1 cellular context compared by ENCODE assay signal in the genomic region with DNA sequence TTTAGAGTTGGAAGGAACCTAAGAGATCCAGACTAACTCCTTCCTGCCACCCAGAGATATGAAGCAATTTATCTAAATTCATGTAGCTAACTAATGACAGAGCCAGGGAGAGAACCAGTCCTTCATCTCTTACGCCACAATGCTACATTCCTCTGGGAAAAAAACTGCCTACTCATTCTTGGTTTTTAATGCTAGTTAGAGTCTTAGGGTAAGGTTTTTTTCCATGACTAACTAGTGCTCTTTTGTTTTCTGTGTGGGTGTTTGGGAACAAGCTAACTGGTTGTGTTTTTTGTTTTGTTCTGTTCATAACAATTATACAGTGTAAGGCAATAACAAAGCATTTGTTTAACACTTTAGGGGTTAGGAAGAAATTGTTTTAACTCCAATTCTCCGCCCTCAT.
A peak's percentile ranks its signal among the peaks of the same experiment; 100 is the strongest.
TF ChIP-seq lines count a peak whose summit lies in the region.

No MANE protein-coding gene starts in this region.

TF ChIP-seq in HepG2, 621 proteins besides CTCF, POLR2A, EP300 and RAD21 (continued from another document):
- TF ChIP-seq, protein P1, sequence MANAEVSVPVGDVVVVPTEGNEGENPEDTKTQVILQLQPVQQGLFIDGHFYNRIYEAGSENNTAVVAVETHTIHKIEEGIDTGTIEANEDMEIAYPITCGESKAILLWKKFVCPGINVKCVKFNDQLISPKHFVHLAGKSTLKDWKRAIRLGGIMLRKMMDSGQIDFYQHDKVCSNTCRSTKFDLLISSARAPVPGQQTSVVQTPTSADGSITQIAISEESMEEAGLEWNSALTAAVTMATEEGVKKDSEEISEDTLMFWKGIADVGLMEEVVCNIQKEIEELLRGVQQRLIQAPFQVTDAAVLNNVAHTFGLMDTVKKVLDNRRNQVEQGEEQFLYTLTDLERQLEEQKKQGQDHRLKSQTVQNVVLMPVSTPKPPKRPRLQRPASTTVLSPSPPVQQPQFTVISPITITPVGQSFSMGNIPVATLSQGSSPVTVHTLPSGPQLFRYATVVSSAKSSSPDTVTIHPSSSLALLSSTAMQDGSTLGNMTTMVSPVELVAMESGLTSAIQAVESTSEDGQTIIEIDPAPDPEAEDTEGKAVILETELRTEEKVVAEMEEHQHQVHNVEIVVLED (CRISPR knock-in tag; IDR thresholded peaks at IDR 0.05; ENCODE audit: borderline replicate concordance) = no peak
- no peak for TF ChIP-seq PHF21A (CRISPR knock-in tag; IDR thresholded peaks at IDR 0.05)
- TF ChIP-seq SOX13 (IDR thresholded peaks at IDR 0.05) = no peak
- peak in 1 of 2 experiments; percentile 33; a peak in 1 of 4 replicates for TF ChIP-seq SOX13 (CRISPR knock-in tag; conservative IDR thresholded peaks at IDR 0.05 in 1 of 2, IDR thresholded peaks at IDR 0.05 in 1 of 2)
- TF ChIP-seq ZBTB20 (CRISPR knock-in tag; IDR thresholded peaks at IDR 0.05; ENCODE audit: borderline replicate concordance, low read depth) = no peak
- TF ChIP-seq GATAD2A (CRISPR knock-in tag; IDR thresholded peaks at IDR 0.05) = peak; percentile 74
- no peak for TF ChIP-seq SETDB1 (CRISPR knock-in tag; IDR thresholded peaks at IDR 0.05; ENCODE audit: borderline replicate concordance)
- TF ChIP-seq NFE2L2 (IDR thresholded peaks at IDR 0.05; ENCODE audit: low read length) = peak; percentile 93
- TF ChIP-seq ZKSCAN8 (CRISPR knock-in tag; IDR thresholded peaks at IDR 0.05; ENCODE audit: borderline replicate concordance) = no peak
- TF ChIP-seq ZNF839 (CRISPR knock-in tag; IDR thresholded peaks at IDR 0.05; ENCODE audit: borderline replicate concordance) = no peak
- no peak for TF ChIP-seq DPF2 (CRISPR knock-in tag; IDR thresholded peaks at IDR 0.05; ENCODE audit: borderline replicate concordance, low read depth)
- TF ChIP-seq, protein P2, sequence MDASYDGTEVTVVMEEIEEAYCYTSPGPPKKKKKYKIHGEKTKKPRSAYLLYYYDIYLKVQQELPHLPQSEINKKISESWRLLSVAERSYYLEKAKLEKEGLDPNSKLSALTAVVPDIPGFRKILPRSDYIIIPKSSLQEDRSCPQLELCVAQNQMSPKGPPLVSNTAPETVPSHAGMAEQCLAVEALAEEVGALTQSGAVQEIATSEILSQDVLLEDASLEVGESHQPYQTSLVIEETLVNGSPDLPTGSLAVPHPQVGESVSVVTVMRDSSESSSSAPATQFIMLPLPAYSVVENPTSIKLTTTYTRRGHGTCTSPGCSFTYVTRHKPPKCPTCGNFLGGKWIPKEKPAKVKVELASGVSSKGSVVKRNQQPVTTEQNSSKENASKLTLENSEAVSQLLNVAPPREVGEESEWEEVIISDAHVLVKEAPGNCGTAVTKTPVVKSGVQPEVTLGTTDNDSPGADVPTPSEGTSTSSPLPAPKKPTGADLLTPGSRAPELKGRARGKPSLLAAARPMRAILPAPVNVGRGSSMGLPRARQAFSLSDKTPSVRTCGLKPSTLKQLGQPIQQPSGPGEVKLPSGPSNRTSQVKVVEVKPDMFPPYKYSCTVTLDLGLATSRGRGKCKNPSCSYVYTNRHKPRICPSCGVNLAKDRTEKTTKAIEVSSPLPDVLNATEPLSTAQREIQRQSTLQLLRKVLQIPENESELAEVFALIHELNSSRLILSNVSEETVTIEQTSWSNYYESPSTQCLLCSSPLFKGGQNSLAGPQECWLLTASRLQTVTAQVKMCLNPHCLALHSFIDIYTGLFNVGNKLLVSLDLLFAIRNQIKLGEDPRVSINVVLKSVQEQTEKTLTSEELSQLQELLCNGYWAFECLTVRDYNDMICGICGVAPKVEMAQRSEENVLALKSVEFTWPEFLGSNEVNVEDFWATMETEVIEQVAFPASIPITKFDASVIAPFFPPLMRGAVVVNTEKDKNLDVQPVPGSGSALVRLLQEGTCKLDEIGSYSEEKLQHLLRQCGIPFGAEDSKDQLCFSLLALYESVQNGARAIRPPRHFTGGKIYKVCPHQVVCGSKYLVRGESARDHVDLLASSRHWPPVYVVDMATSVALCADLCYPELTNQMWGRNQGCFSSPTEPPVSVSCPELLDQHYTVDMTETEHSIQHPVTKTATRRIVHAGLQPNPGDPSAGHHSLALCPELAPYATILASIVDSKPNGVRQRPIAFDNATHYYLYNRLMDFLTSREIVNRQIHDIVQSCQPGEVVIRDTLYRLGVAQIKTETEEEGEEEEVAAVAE (CRISPR knock-in tag; IDR thresholded peaks at IDR 0.05; ENCODE audit: borderline replicate concordance) = no peak
- peak; percentile 51; the same call in 1 of the 2 replicates for TF ChIP-seq SOX5 (CRISPR knock-in tag; IDR thresholded peaks at IDR 0.05; ENCODE audit: borderline replicate concordance)
- TF ChIP-seq NFIC (IDR thresholded peaks at IDR 0.05; ENCODE audit: low read length) = peak; percentile 25; the same call in 1 of the 2 replicates
- TF ChIP-seq, protein P3, sequence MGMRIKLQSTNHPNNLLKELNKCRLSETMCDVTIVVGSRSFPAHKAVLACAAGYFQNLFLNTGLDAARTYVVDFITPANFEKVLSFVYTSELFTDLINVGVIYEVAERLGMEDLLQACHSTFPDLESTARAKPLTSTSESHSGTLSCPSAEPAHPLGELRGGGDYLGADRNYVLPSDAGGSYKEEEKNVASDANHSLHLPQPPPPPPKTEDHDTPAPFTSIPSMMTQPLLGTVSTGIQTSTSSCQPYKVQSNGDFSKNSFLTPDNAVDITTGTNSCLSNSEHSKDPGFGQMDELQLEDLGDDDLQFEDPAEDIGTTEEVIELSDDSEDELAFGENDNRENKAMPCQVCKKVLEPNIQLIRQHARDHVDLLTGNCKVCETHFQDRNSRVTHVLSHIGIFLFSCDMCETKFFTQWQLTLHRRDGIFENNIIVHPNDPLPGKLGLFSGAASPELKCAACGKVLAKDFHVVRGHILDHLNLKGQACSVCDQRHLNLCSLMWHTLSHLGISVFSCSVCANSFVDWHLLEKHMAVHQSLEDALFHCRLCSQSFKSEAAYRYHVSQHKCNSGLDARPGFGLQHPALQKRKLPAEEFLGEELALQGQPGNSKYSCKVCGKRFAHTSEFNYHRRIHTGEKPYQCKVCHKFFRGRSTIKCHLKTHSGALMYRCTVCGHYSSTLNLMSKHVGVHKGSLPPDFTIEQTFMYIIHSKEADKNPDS (CRISPR knock-in tag; IDR thresholded peaks at IDR 0.05) = no peak
- no peak for TF ChIP-seq BORCS8-MEF2B (CRISPR knock-in tag; IDR thresholded peaks at IDR 0.05)
- no peak for TF ChIP-seq SOX6 (IDR thresholded peaks at IDR 0.05)
- TF ChIP-seq SOX6 (CRISPR knock-in tag; IDR thresholded peaks at IDR 0.05) = peak; percentile 17; the same call in 1 of the 2 replicates
- peak; percentile 98 for TF ChIP-seq NFE2 (CRISPR knock-in tag; IDR thresholded peaks at IDR 0.05)
- TF ChIP-seq RBAK (CRISPR knock-in tag; IDR thresholded peaks at IDR 0.05) = no peak
- 0 out of 2 replicates have a peak, but pooled peaks have one; percentile 43 for TF ChIP-seq ZNF652 (CRISPR knock-in tag; IDR thresholded peaks at IDR 0.05; ENCODE audit: borderline replicate concordance, low read depth)
- TF ChIP-seq, protein P4, sequence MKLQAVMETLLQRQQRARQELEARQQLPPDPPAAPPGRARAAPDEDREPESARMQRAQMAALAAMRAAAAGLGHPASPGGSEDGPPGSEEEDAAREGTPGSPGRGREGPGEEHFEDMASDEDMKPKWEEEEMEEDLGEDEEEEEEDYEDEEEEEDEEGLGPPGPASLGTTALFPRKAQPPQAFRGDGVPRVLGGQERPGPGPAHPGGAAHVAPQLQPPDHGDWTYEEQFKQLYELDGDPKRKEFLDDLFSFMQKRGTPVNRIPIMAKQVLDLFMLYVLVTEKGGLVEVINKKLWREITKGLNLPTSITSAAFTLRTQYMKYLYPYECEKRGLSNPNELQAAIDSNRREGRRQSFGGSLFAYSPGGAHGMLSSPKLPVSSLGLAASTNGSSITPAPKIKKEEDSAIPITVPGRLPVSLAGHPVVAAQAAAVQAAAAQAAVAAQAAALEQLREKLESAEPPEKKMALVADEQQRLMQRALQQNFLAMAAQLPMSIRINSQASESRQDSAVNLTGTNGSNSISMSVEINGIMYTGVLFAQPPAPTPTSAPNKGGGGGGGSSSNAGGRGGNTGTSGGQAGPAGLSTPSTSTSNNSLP (IDR thresholded peaks at IDR 0.05; ENCODE audit: low read depth, low read length) = peak; percentile 32; the same call in 1 of the 2 replicates
- TF ChIP-seq, protein P5, sequence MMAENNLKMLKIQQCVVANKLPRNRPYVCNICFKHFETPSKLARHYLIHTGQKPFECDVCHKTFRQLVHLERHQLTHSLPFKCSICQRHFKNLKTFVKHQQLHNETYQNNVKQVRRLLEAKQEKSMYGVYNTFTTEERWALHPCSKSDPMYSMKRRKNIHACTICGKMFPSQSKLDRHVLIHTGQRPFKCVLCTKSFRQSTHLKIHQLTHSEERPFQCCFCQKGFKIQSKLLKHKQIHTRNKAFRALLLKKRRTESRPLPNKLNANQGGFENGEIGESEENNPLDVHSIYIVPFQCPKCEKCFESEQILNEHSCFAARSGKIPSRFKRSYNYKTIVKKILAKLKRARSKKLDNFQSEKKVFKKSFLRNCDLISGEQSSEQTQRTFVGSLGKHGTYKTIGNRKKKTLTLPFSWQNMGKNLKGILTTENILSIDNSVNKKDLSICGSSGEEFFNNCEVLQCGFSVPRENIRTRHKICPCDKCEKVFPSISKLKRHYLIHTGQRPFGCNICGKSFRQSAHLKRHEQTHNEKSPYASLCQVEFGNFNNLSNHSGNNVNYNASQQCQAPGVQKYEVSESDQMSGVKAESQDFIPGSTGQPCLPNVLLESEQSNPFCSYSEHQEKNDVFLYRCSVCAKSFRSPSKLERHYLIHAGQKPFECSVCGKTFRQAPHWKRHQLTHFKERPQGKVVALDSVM (CRISPR knock-in tag; IDR thresholded peaks at IDR 0.05) = no peak
- no peak for TF ChIP-seq ZNF501 (CRISPR knock-in tag; IDR thresholded peaks at IDR 0.05)
- no peak for TF ChIP-seq PPARG (CRISPR knock-in tag; conservative IDR thresholded peaks at IDR 0.05)
- TF ChIP-seq MAFF (IDR thresholded peaks at IDR 0.05; ENCODE audit: low read depth, low read length) = 0 out of 2 replicates have a peak, but pooled peaks have one; percentile 49
TF ChIP-seq in HepG2: peak in this region for 16.
